Comparison of ENCODE assay signal across 15 cellular contexts in genomic region chr3:156036258-156037053, GRCh38.
DNase-seq lines count a peak whose midpoint lies in the region; ATAC-seq and TF ChIP-seq lines count a peak whose summit lies in the region.
"Had no signal": no experiment of that assay in that cellular context is flagged by ENCODE, and none has a peak within 500 bp of the region (broad histone marks: within the 10 kb centered on the region; RNA-seq: fewer than 3 reads in every experiment).

No MANE protein-coding gene starts in this region.

- peaks cover 5% of the 10 kb centered on the region for H3K27me3 Mint-ChIP-seq in activated T-cell treated with anti-CD3 and anti-CD28 coated beads, Interleukin-2, amount 50 U/mL, for 4 hours (ENCODE audit: low read depth)

- no peak for TF ChIP-seq CTCF in KMS-11 (conservative IDR thresholded peaks at IDR 0.05; ENCODE audit: low read depth, low read length)

- DNase-seq in GM19240 (ENCODE audit: insufficient read length, low spot score) (peak; percentile 15), CD1c-positive myeloid dendritic cell (ENCODE audit: extremely low spot score) (no peak)
- DNase-seq in activated T-cell treated with anti-CD3 and anti-CD28 coated beads, Interleukin-2, amount 50 U/mL, for 4 hours, result no peak
- DNase-seq: ACHN, GDM1, H7, HFFc6, NCI-H1436, NCI-H2171 treated with DMSO at 0.1 percent for 48 hours, NCI-H446 had no signal

- H3K4me2 ChIP-seq in KMS-11, result peak overlapping the region; percentile 38

- no peak overlapping the region for H2AFZ ChIP-seq in KMS-11 (ENCODE audit: low read depth)

- H3K27ac ChIP-seq in KMS-11, result peak overlapping the region; percentile 14; the same call in 1 of the 2 replicates
- peak overlapping the region; percentile 35 for H3K27ac ChIP-seq in layer of hippocampus (ENCODE audit: low read depth, low read length)
- peak overlapping the region; percentile 36 for H3K27ac ChIP-seq in temporal lobe (ENCODE audit: low read depth, low read length)

- no peaks in the 10 kb centered on the region for H3K9me3 Mint-ChIP-seq in activated T-cell treated with anti-CD3 and anti-CD28 coated beads, Interleukin-2, amount 50 U/mL, for 4 hours
- H3K9me3 Mint-ChIP-seq: HFFc6 had no signal

- no peaks in the 10 kb centered on the region for H3K4me1 Mint-ChIP-seq in activated T-cell treated with anti-CD3 and anti-CD28 coated beads, Interleukin-2, amount 50 U/mL, for 4 hours (ENCODE audit: low read depth)

- H4K20me1 ChIP-seq in KMS-11 (ENCODE audit: insufficient read depth), result no peaks in the 10 kb centered on the region

- H3K4me3 ChIP-seq in KMS-11 (IDR thresholded peaks at IDR 0.05; ENCODE audit: insufficient read depth, low read depth, low read length), result no peak overlapping the region

- no peak overlapping the region for H3K4me3 Mint-ChIP-seq in activated T-cell treated with anti-CD3 and anti-CD28 coated beads, Interleukin-2, amount 50 U/mL, for 4 hours
- H3K4me3 Mint-ChIP-seq: HFFc6 had no signal

- H3K79me2 ChIP-seq in KMS-11 (ENCODE audit: insufficient read depth, low read depth), result no peaks in the 10 kb centered on the region

- peaks cover 26% of the 10 kb centered on the region for H3K4me1 ChIP-seq in KMS-11 (ENCODE audit: low read depth, poor library complexity, severe bottlenecking)

- no peak overlapping the region for H3K9ac ChIP-seq in KMS-11

- no peaks in the 10 kb centered on the region for H3K27me3 ChIP-seq in KMS-11 (ENCODE audit: insufficient read depth, low read depth)
- no peaks in the 10 kb centered on the region for H3K27me3 ChIP-seq in layer of hippocampus (ENCODE audit: control insufficient read depth, insufficient read depth, low read length)

- no peak for ATAC-seq in activated T-cell treated with anti-CD3 and anti-CD28 coated beads, Interleukin-2, amount 50 U/mL, for 4 hours
- no peak for ATAC-seq in HG03378 (IDR thresholded peaks at IDR 0.05; ENCODE audit: unreplicated experiment)
- ATAC-seq: Panc1 had no signal

- H3K36me3 ChIP-seq in KMS-11 (ENCODE audit: insufficient read depth), result no peaks in the 10 kb centered on the region

- no peaks in the 10 kb centered on the region for H3K36me3 Mint-ChIP-seq in activated T-cell treated with anti-CD3 and anti-CD28 coated beads, Interleukin-2, amount 50 U/mL, for 4 hours (ENCODE audit: insufficient read depth)
